In genomic region chr7:101112233-101112632, GRCh38 we compare ENCODE assay signal across 13 cellular contexts. TPM values are rescaled to one million over a fixed set of nuclear protein-coding genes. Genes with fewer than 3 reads are reported as not detected.
A peak's percentile ranks its signal among the peaks of the same experiment; 100 is the strongest.
DNase-seq lines count a peak whose midpoint lies in the region; ATAC-seq and TF ChIP-seq lines count a peak whose summit lies in the region.
"Had no signal": no experiment of that assay in that cellular context is flagged by ENCODE, and none has a peak within 500 bp of the region (broad histone marks: within the 10 kb centered on the region; RNA-seq: fewer than 3 reads in every experiment).

No MANE protein-coding gene starts in this region.

- peaks cover 6% of the 10 kb centered on the region for H3K36me3 Mint-ChIP-seq in MCF 10A (ENCODE audit: insufficient read depth, unreplicated experiment)

- H4K20me1 ChIP-seq in mammary epithelial cell (ENCODE audit: insufficient read depth, low read length): no peaks in the 10 kb centered on the region

- peaks cover 25% of the 10 kb centered on the region for H3K4me1 ChIP-seq in mammary epithelial cell (ENCODE audit: insufficient read depth, low read length)
- H3K4me1 ChIP-seq in prostate gland (replicated peaks): no peaks in the 10 kb centered on the region

- no peaks in the 10 kb centered on the region for H3K9me3 Mint-ChIP-seq in MCF 10A (ENCODE audit: unreplicated experiment)

- intact Hi-C loops in MCF 10A (cut with micrococcal nuclease): no loop called here
- intact Hi-C loops in mammary epithelial cell (cut with micrococcal nuclease): no loop called here
- intact Hi-C loops in left ventricle myocardium superior (cut with micrococcal nuclease): no loop called here
- intact Hi-C loops in prostate gland (cut with DNase I): no loop called here

- no peak overlapping the region for H2AFZ ChIP-seq in mammary epithelial cell (ENCODE audit: low read depth, low read length)

- BruUV-seq in MCF 10A (replicated peaks; lab: Mats Ljungman, UMichigan) (no TSS peak), mammary epithelial cell (replicated peaks; lab: Mats Ljungman, UMichigan) (no TSS peak)

- ATAC-seq in left ventricle myocardium superior (peak; percentile 86), HG03521 (IDR thresholded peaks at IDR 0.05; ENCODE audit: unreplicated experiment) (no peak), HG03045 (IDR thresholded peaks at IDR 0.05; ENCODE audit: unreplicated experiment) (no peak)
- ATAC-seq: GM12878 had no signal

- dilution Hi-C loops in mammary epithelial cell (cut with HindIII; ENCODE audit: low sequenced_read_pairs): no loop called here

- H3K27ac ChIP-seq in mammary epithelial cell (ENCODE audit: insufficient read depth, low read depth, low read length) (no peak overlapping the region), prostate gland (peak overlapping the region; percentile 42 to 74)
- H3K27ac ChIP-seq: 22Rv1 had no signal

- DNase-seq in MCF 10A (ENCODE audit: unreplicated experiment) (peak; percentile 57), mammary epithelial cell (no peak), left ventricle myocardium superior (peak; percentile 86), prostate gland (ENCODE audit: low spot score) (no peak), CD1c-positive myeloid dendritic cell (ENCODE audit: extremely low spot score) (no peak), NCI-H128 (lab: John Stamatoyannopoulos, UW; ENCODE audit: unreplicated experiment) (no peak)
- DNase-seq: activated CD8-positive, alpha-beta memory T cell treated with anti-CD3 and anti-CD28 coated beads, Interleukin-2, amount 50 U/mL, for 48 hours; MM.1S; SHP77 treated with DMSO at 0.1 percent for 48 hours had no signal

- TF ChIP-seq CTCF in MCF 10A (IDR thresholded peaks at IDR 0.05; ENCODE audit: unreplicated experiment) (no peak), mammary epithelial cell (conservative IDR thresholded peaks at IDR 0.05 in 1 of 2, IDR thresholded peaks at IDR 0.05 in 1 of 2; ENCODE audit: extremely low read depth in 1 of 2, insufficient read depth in 1 of 2, low read depth in 1 of 2, low read length in 2 of 2) (no peak), prostate gland (IDR thresholded peaks at IDR 0.05) (no peak)

- H3K9me3 ChIP-seq in mammary epithelial cell (replicated peaks; ENCODE audit: insufficient read depth, low read length) (no peaks in the 10 kb centered on the region), prostate gland (no peaks in the 10 kb centered on the region)

- H3K36me3 ChIP-seq in mammary epithelial cell (ENCODE audit: insufficient read depth, low read length) (no peaks in the 10 kb centered on the region), prostate gland (no peaks in the 10 kb centered on the region)

- no peak overlapping the region for H3K9ac ChIP-seq in mammary epithelial cell (ENCODE audit: insufficient read depth, low read length)

- POLR2A ChIA-PET in MCF 10A (lab: Yijun Ruan, JAX): interaction anchor here (1.5 kb wide), 1 partner anchor 27 kb away, joined by 4 read pairs; the partner anchor contains the start of gene TRIM56

- no peak for TF ChIP-seq POLR2A in prostate gland (IDR thresholded peaks at IDR 0.05)

- peaks cover 27% of the 10 kb centered on the region for H3K4me1 Mint-ChIP-seq in MCF 10A (ENCODE audit: insufficient read depth, unreplicated experiment)

- H3K27me3 ChIP-seq in mammary epithelial cell (ENCODE audit: insufficient read depth, low read length) (no peaks in the 10 kb centered on the region), prostate gland (replicated peaks; ENCODE audit: insufficient read depth) (no peaks in the 10 kb centered on the region)

- CTCF ChIA-PET in MCF 10A (lab: Yijun Ruan, JAX): interaction anchor here (1.0 kb wide), 1 partner anchor 81 kb away, joined by 3 read pairs; no protein-coding TSS in a partner anchor
- CTCF ChIA-PET in mammary epithelial cell (lab: Charles Lee; ENCODE audit: low non-redundant PET): no interaction called here

- H3K4me3 Mint-ChIP-seq in MCF 10A (ENCODE audit: unreplicated experiment): no peak overlapping the region

- H3K79me2 ChIP-seq in mammary epithelial cell (ENCODE audit: insufficient read depth, low read length): no peaks in the 10 kb centered on the region

- WGBS in mammary epithelial cell (ENCODE audit: low coverage, missing lambda C conversion rate): 99% methylated on average over 9 of the region's 11 CpGs
- 62% methylated on average over 11 of the region's 11 CpGs for WGBS in prostate gland

- H3K27ac Mint-ChIP-seq in MCF 10A (ENCODE audit: low read depth, unreplicated experiment): no peak overlapping the region

- no peaks in the 10 kb centered on the region for H3K27me3 Mint-ChIP-seq in MCF 10A (ENCODE audit: insufficient read depth, unreplicated experiment)

- in situ Hi-C loops in mammary epithelial cell (cut with MboI; ENCODE audit: low sequenced_read_pairs in 2 of 2): no loop called here

- H3K4me2 ChIP-seq in mammary epithelial cell (ENCODE audit: insufficient read depth, low read depth, low read length): no peak overlapping the region

- H3K4me3 ChIP-seq in mammary epithelial cell (replicated peaks in 1 of 3; ENCODE audit: insufficient read depth in 1 of 3, low read depth in 2 of 3, low read length in 3 of 3): no peak overlapping the region
- H3K4me3 ChIP-seq in prostate gland: no peak overlapping the region
- H3K4me3 ChIP-seq: GM12878 had no signal

RNA-seq across cellular contexts. Expression of gene SERPINE1, which starts 14.7 kb away (rescaled TPM):
- total RNA-seq in MCF 10A (2022) (56.7 and 80.6 TPM in 2 replicates), mammary epithelial cell (100 to 1,000 TPM; 429 to 467 TPM), left ventricle myocardium superior (1.3 TPM), prostate gland (10 to 100 TPM in 1 of 2 donors, 1 to 10 TPM in 1; 3.7 to 24.4 TPM)
- polyA plus RNA-seq in mammary epithelial cell: 741 TPM
- polyA minus RNA-seq in mammary epithelial cell: 543 TPM

RNA-seq across cellular contexts. Expression of gene TRIM56, which starts 27.0 kb away (rescaled TPM):
- total RNA-seq in MCF 10A (2022): 29.6 and 36.8 TPM in 2 replicates
- 10 to 100 TPM; 16.3 to 30.8 TPM for total RNA-seq in mammary epithelial cell
- polyA plus RNA-seq in mammary epithelial cell: 3.5 TPM
- 13.1 TPM for polyA minus RNA-seq in mammary epithelial cell
- total RNA-seq in left ventricle myocardium superior: 16.6 TPM
- 10 to 100 TPM; 32.0 to 36.1 TPM for total RNA-seq in prostate gland

RNA-seq across cellular contexts. Expression of gene AP1S1, which starts 42.0 kb away (rescaled TPM):
- 72.1 and 72.5 TPM in 2 replicates for total RNA-seq in MCF 10A (2022)
- 100 to 1,000 TPM; 102 to 107 TPM for total RNA-seq in mammary epithelial cell
- polyA plus RNA-seq in mammary epithelial cell: 232 TPM
- polyA minus RNA-seq in mammary epithelial cell: 172 TPM
- 11.8 TPM for total RNA-seq in left ventricle myocardium superior
- 10 to 100 TPM; 47.2 to 90.0 TPM for total RNA-seq in prostate gland

RNA-seq across cellular contexts. Expression of gene VGF, which starts 53.1 kb away (rescaled TPM):
- 11.2 and 12.8 TPM in 2 replicates for total RNA-seq in MCF 10A (2022)
- under 1 TPM in 1 of 2 donors, not detected in 1; 0.54 TPM for total RNA-seq in mammary epithelial cell
- 0.08 TPM for polyA plus RNA-seq in mammary epithelial cell
- not detected for polyA minus RNA-seq in mammary epithelial cell
- total RNA-seq in left ventricle myocardium superior: not detected
- total RNA-seq in prostate gland: under 1 TPM; 0.14 to 0.68 TPM

Comparison
In these comparisons a context has a peak if more than half of its experiments do, and no peak if none do; other contexts are left out.
1. DNase-seq: peak in MCF 10A (single experiment) and left ventricle myocardium superior (single experiment); none in mammary epithelial cell (single experiment), prostate gland (single experiment), CD1c-positive myeloid dendritic cell (single experiment) and NCI-H128 (single experiment).